Comparison of ENCODE assay signal across 1 cellular context in the genomic region with DNA sequence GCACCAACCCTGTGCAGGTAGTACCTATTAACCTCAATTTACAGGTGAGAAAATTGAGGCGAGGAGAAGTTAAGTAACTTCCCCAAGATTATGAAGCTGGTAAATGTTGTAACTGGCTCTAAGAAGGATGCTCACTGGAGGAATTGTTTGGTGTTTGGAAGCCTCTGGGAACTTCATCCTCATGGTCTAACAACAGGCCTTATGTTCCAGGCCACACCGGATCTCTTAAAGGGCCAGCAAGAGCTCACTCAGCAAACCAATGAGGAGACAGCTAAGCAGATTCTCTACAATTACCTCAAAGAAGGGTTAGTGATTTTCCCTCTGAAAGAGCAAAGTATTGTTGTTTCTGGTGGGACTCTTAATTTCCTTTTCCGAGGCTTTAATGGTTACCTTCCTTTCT.
TF ChIP-seq lines count a peak whose summit lies in the region.

No MANE protein-coding gene starts in this region.

TF ChIP-seq in WTC11, 78 proteins besides CTCF, POLR2A, EP300 and RAD21 (continued from another document):
- TF ChIP-seq, protein P1, sequence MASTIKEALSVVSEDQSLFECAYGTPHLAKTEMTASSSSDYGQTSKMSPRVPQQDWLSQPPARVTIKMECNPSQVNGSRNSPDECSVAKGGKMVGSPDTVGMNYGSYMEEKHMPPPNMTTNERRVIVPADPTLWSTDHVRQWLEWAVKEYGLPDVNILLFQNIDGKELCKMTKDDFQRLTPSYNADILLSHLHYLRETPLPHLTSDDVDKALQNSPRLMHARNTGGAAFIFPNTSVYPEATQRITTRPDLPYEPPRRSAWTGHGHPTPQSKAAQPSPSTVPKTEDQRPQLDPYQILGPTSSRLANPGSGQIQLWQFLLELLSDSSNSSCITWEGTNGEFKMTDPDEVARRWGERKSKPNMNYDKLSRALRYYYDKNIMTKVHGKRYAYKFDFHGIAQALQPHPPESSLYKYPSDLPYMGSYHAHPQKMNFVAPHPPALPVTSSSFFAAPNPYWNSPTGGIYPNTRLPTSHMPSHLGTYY (CRISPR knock-in tag; IDR thresholded peaks at IDR 0.05): no peak
- TF ChIP-seq ZNF423 (CRISPR knock-in tag; IDR thresholded peaks at IDR 0.05) (no peak), IRF2 (CRISPR knock-in tag; IDR thresholded peaks at IDR 0.05; ENCODE audit: borderline replicate concordance, low read depth) (no peak)
- TF ChIP-seq, protein P2, sequence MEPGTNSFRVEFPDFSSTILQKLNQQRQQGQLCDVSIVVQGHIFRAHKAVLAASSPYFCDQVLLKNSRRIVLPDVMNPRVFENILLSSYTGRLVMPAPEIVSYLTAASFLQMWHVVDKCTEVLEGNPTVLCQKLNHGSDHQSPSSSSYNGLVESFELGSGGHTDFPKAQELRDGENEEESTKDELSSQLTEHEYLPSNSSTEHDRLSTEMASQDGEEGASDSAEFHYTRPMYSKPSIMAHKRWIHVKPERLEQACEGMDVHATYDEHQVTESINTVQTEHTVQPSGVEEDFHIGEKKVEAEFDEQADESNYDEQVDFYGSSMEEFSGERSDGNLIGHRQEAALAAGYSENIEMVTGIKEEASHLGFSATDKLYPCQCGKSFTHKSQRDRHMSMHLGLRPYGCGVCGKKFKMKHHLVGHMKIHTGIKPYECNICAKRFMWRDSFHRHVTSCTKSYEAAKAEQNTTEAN (CRISPR knock-in tag; IDR thresholded peaks at IDR 0.05): no peak
- TF ChIP-seq, protein P3, sequence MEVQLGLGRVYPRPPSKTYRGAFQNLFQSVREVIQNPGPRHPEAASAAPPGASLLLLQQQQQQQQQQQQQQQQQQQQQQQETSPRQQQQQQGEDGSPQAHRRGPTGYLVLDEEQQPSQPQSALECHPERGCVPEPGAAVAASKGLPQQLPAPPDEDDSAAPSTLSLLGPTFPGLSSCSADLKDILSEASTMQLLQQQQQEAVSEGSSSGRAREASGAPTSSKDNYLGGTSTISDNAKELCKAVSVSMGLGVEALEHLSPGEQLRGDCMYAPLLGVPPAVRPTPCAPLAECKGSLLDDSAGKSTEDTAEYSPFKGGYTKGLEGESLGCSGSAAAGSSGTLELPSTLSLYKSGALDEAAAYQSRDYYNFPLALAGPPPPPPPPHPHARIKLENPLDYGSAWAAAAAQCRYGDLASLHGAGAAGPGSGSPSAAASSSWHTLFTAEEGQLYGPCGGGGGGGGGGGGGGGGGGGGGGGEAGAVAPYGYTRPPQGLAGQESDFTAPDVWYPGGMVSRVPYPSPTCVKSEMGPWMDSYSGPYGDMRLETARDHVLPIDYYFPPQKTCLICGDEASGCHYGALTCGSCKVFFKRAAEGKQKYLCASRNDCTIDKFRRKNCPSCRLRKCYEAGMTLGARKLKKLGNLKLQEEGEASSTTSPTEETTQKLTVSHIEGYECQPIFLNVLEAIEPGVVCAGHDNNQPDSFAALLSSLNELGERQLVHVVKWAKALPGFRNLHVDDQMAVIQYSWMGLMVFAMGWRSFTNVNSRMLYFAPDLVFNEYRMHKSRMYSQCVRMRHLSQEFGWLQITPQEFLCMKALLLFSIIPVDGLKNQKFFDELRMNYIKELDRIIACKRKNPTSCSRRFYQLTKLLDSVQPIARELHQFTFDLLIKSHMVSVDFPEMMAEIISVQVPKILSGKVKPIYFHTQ (CRISPR knock-in tag; IDR thresholded peaks at IDR 0.05): no peak
TF ChIP-seq in WTC11: peak in this region for 0.
